Comparison of ENCODE assay signal across 3 cellular contexts in genomic region chr9:81955625-81956024, GRCh38.
TF ChIP-seq lines count a peak whose summit lies in the region.

No MANE protein-coding gene starts in this region.

TF ChIP-seq in A549, 52 proteins besides CTCF, POLR2A, EP300 and RAD21:
- no peak for TF ChIP-seq CBX2 (IDR thresholded peaks at IDR 0.05; ENCODE audit: borderline replicate concordance, low read depth)
- no peak for TF ChIP-seq ZSCAN20 (CRISPR knock-in tag; IDR thresholded peaks at IDR 0.05)
- peak; percentile 68 for TF ChIP-seq ZFP36 (IDR thresholded peaks at IDR 0.05; ENCODE audit: borderline replicate concordance, partially characterized antibody)
- TF ChIP-seq HOXB13 (CRISPR knock-in tag; IDR thresholded peaks at IDR 0.05; ENCODE audit: low read depth): no peak

TF ChIP-seq in HEK293, 187 proteins besides CTCF, POLR2A, EP300 and RAD21:
- TF ChIP-seq ZNF335 (tag by site-specific recombination; conservative IDR thresholded peaks at IDR 0.05) (no peak), BCL11A (tag by site-specific recombination; IDR thresholded peaks at IDR 0.05; ENCODE audit: low read depth) (no peak), SETDB1 (IDR thresholded peaks at IDR 0.05; ENCODE audit: insufficient read length, low read length) (peak; percentile 79), ZNF561 (tag by site-specific recombination; IDR thresholded peaks at IDR 0.05; ENCODE audit: borderline replicate concordance) (no peak), TRIM28 (IDR thresholded peaks at IDR 0.05; ENCODE audit: borderline replicate concordance, low read length) (peak; percentile 66; the same call in 1 of the 2 replicates), ZNF350 (tag by site-specific recombination; IDR thresholded peaks at IDR 0.05) (no peak), ZNF658 (tag by site-specific recombination; IDR thresholded peaks at IDR 0.05) (no peak), ZNF362 (tag by site-specific recombination; IDR thresholded peaks at IDR 0.05) (no peak), ZNF555 (tag by site-specific recombination; conservative IDR thresholded peaks at IDR 0.05) (no peak), ZNF785 (tag by site-specific recombination; IDR thresholded peaks at IDR 0.05) (no peak), ZNF585B (tag by site-specific recombination; IDR thresholded peaks at IDR 0.05) (peak; percentile 86)
TF ChIP-seq in HEK293: peak in this region for 3.

TF ChIP-seq in HepG2, 621 proteins besides CTCF, POLR2A, EP300 and RAD21:
- TF ChIP-seq SMAD9 (CRISPR knock-in tag; IDR thresholded peaks at IDR 0.05) (no peak), ZFP82 (CRISPR knock-in tag; IDR thresholded peaks at IDR 0.05; ENCODE audit: borderline replicate concordance) (no peak)
